Comparison of ENCODE assay signal across 21 cellular contexts in genomic region chr6:15898693-15899092, GRCh38.
DNase-seq lines count a peak whose midpoint lies in the region; ATAC-seq, FAIRE-seq and TF ChIP-seq lines count a peak whose summit lies in the region.
"Had no signal": no experiment of that assay in that cellular context is flagged by ENCODE, and none has a peak within 500 bp of the region (broad histone marks: within the 10 kb centered on the region; RNA-seq: fewer than 3 reads in every experiment).

No MANE protein-coding gene starts in this region.

- peak overlapping the region in 4 of 11 experiments; percentile 68 to 86 (median 72); a peak in 11 of 22 replicates for H3K4me2 ChIP-seq in BLaER1 treated with 17β-estradiol and CSF1 and Interleukin-3, amounts not matched to agents 10 nM and 100 nM
- H3K4me2 ChIP-seq in OCI-LY1 (ENCODE audit: low read length) (no peak overlapping the region), K562 (ENCODE audit: insufficient read depth, low read length) (no peak overlapping the region), mesenchymal stem cell (ENCODE audit: low read length, poor library complexity, severe bottlenecking) (no peak overlapping the region)
- H3K4me2 ChIP-seq: A549 had no signal

- no peak overlapping the region for H3K23ac ChIP-seq in mesenchymal stem cell (ENCODE audit: low read length in 2 of 2)

- intact Hi-C loops in K562 (cut with micrococcal nuclease) = loop anchor here (5.0 kb wide), 2 partner anchors 109 to 369 kb away; no protein-coding TSS in a partner anchor

- no peak for TF ChIP-seq CTCF in OCI-LY1 (IDR thresholded peaks at IDR 0.05; ENCODE audit: low read length)
- TF ChIP-seq CTCF in K562 (IDR thresholded peaks at IDR 0.05 in 2 of 3, conservative IDR thresholded peaks at IDR 0.05 in 1 of 3; ENCODE audit: insufficient read depth in 2 of 3, low read depth in 1 of 3, low read length in 3 of 3) = no peak

- H2BK15ac ChIP-seq in mesenchymal stem cell (ENCODE audit: low read depth, poor library complexity, severe bottlenecking) = no peak overlapping the region

- no peak overlapping the region for H3K9ac ChIP-seq in BLaER1 treated with 17β-estradiol and CSF1 and Interleukin-3, amounts not matched to agents 10 nM and 100 nM
- H3K9ac ChIP-seq in OCI-LY1 (ENCODE audit: low read length) = no peak overlapping the region
- peak overlapping the region in 1 of 2 experiments; percentile 59; a peak in 1 of 4 replicates for H3K9ac ChIP-seq in K562 (ENCODE audit: insufficient read depth in 1 of 2, low read depth in 2 of 2, low read length in 2 of 2)
- no peak overlapping the region for H3K9ac ChIP-seq in mesenchymal stem cell (ENCODE audit: low read length)
- H3K9ac ChIP-seq: GM23248 had no signal

- no peaks in the 10 kb centered on the region for H3K27me3 ChIP-seq in BLaER1 treated with 17β-estradiol and CSF1 and Interleukin-3, amounts not matched to agents 10 nM and 100 nM
- no peaks in the 10 kb centered on the region for H3K27me3 ChIP-seq in OCI-LY1 (ENCODE audit: insufficient read depth, low read length)
- H3K27me3 ChIP-seq in K562 (ENCODE audit: control insufficient read depth in 2 of 2, insufficient read depth in 2 of 2, low read length in 2 of 2) = no peaks in the 10 kb centered on the region
- no peaks in the 10 kb centered on the region for H3K27me3 ChIP-seq in mesenchymal stem cell (ENCODE audit: control insufficient read depth in 1 of 2, insufficient read depth in 1 of 2, low read length in 2 of 2)

- H4K91ac ChIP-seq in mesenchymal stem cell (ENCODE audit: low read length) = no peak overlapping the region

- CTCF ChIA-PET in K562 (lab: Yijun Ruan, JAX; ENCODE audit: low intra/inter-chr PET ratio) = no interaction called here

- 0% methylated on average over 1 of the region's 1 CpG for WGBS in K562 (ENCODE audit: insufficient coverage, low coverage, missing lambda C conversion rate)
- WGBS in mesenchymal stem cell = 0% methylated on average over 1 of the region's 1 CpG

- no peak overlapping the region for H3K4me3 ChIP-seq in BLaER1 treated with 17β-estradiol and CSF1 and Interleukin-3, amounts not matched to agents 10 nM and 100 nM
- H3K4me3 ChIP-seq in OCI-LY1 (ENCODE audit: low read depth, low read length, poor library complexity, severe bottlenecking) (no peak overlapping the region), K562 (no peak overlapping the region), mesenchymal stem cell (ENCODE audit: insufficient read depth in 1 of 2, low read depth in 1 of 2, low read length in 2 of 2) (no peak overlapping the region)
- H3K4me3 ChIP-seq: A549, GM23248, HAP-1 had no signal

- ATAC-seq in K562 (no peak), HG03354 (IDR thresholded peaks at IDR 0.05; ENCODE audit: poor library complexity, severe bottlenecking, unreplicated experiment) (no peak), HG02571 (IDR thresholded peaks at IDR 0.05; ENCODE audit: unreplicated experiment) (no peak)
- ATAC-seq: A549; CD8-positive, alpha-beta T cell had no signal

- H3K36me3 ChIP-seq in BLaER1 treated with 17β-estradiol and CSF1 and Interleukin-3, amounts not matched to agents 10 nM and 100 nM = no peaks in the 10 kb centered on the region
- H3K36me3 ChIP-seq in OCI-LY1 (ENCODE audit: insufficient read depth, low read length) (no peaks in the 10 kb centered on the region), K562 (ENCODE audit: control insufficient read depth, insufficient read depth, low read length) (no peaks in the 10 kb centered on the region), mesenchymal stem cell (ENCODE audit: control insufficient read depth in 1 of 2, insufficient read depth in 2 of 2, low read depth in 1 of 2, low read length in 2 of 2) (no peaks in the 10 kb centered on the region)
- H3K36me3 ChIP-seq: HAP-1 had no signal

- H2AK5ac ChIP-seq in mesenchymal stem cell (ENCODE audit: low read length, severe bottlenecking) = no peak overlapping the region

- no peak for TF ChIP-seq POLR2A in K562 (conservative IDR thresholded peaks at IDR 0.05)

- BruUV-seq in K562 (replicated peaks; lab: Mats Ljungman, UMichigan) = no TSS peak

- in situ Hi-C loops in K562 (cut with MboI) = no loop called here

- no peaks in the 10 kb centered on the region for H3K9me1 ChIP-seq in K562 (ENCODE audit: control insufficient read depth, insufficient read depth, low read length)

- no peak for FAIRE-seq in K562 (lab: Jason Lieb, UNC)
- FAIRE-seq: A549, G401.6, GM19239 had no signal

- no peak for TF ChIP-seq RAD21 in K562 (CRISPR knock-in tag; conservative IDR thresholded peaks at IDR 0.05 in 1 of 2, IDR thresholded peaks at IDR 0.05 in 1 of 2)

- peaks cover 14 to 38% (median 24%) of the 10 kb centered on the region in 11 experiments; a peak in 21 of 22 replicates for H3K9me3 ChIP-seq in BLaER1 treated with 17β-estradiol and CSF1 and Interleukin-3, amounts not matched to agents 10 nM and 100 nM (replicated peaks in 1 of 11)
- H3K9me3 ChIP-seq in OCI-LY1 (ENCODE audit: low read length) (no peaks in the 10 kb centered on the region), K562 (replicated peaks; ENCODE audit: control insufficient read depth, insufficient read depth, low read depth, low read length) (peaks cover 5% of the 10 kb centered on the region; the same call in 1 of the 2 replicates), mesenchymal stem cell (ENCODE audit: control insufficient read depth, low read length) (peaks cover 5% of the 10 kb centered on the region)
- H3K9me3 ChIP-seq: A549, HAP-1 had no signal

- no peak overlapping the region for H2BK120ac ChIP-seq in mesenchymal stem cell (ENCODE audit: low read depth, low read length)

- H3F3A ChIP-seq in OCI-LY1 (ENCODE audit: insufficient read depth, low read length) = no peaks in the 10 kb centered on the region; the same call in 1 of the 2 replicates

- POLR2A ChIA-PET in K562 (lab: Yijun Ruan, JAX) = interaction anchor here (0.6 to 17.2 kb wide), 4 partner anchors 16 to 367 kb away, joined by 3 to 186 read pairs (median 4); partner anchors contain the start of gene MYLIP

- H4K8ac ChIP-seq in mesenchymal stem cell (ENCODE audit: low read length) = no peak overlapping the region

- H2AFZ ChIP-seq in OCI-LY1 (ENCODE audit: low read length) = no peak overlapping the region
- H2AFZ ChIP-seq in K562 (ENCODE audit: low read depth, low read length) = peak overlapping the region; percentile 92
- H2AFZ ChIP-seq in mesenchymal stem cell (ENCODE audit: low read depth, low read length) = no peak overlapping the region
- H2AFZ ChIP-seq: GM23248 had no signal

- peak overlapping the region; percentile 28 to 90 for H2BK12ac ChIP-seq in mesenchymal stem cell (ENCODE audit: low read length in 2 of 2)

- H3K79me2 ChIP-seq in OCI-LY1 (ENCODE audit: insufficient read depth, low read length) (no peaks in the 10 kb centered on the region), K562 (ENCODE audit: control insufficient read depth, insufficient read depth, low read length) (no peaks in the 10 kb centered on the region)

- no peak for TF ChIP-seq EP300 in K562 (IDR thresholded peaks at IDR 0.05; ENCODE audit: low read length)

- peak overlapping the region; percentile 18 to 37 for H3K18ac ChIP-seq in mesenchymal stem cell (ENCODE audit: low read depth in 1 of 2, low read length in 2 of 2)

- H4K20me1 ChIP-seq in BLaER1 treated with 17β-estradiol and CSF1 and Interleukin-3, amounts not matched to agents 10 nM and 100 nM = no peaks in the 10 kb centered on the region
- H4K20me1 ChIP-seq in OCI-LY1 (ENCODE audit: insufficient read depth, low read length) (no peaks in the 10 kb centered on the region), K562 (replicated peaks; ENCODE audit: control insufficient read depth, insufficient read depth, low read length) (no peaks in the 10 kb centered on the region)

- H3K4ac ChIP-seq in mesenchymal stem cell (ENCODE audit: low read depth in 1 of 2, low read length in 2 of 2) = peak overlapping the region in 1 of 2 experiments; percentile 91

- no peak overlapping the region for H3K14ac ChIP-seq in mesenchymal stem cell (ENCODE audit: low read length in 2 of 2)

- H3K4me1 ChIP-seq in BLaER1 treated with 17β-estradiol and CSF1 and Interleukin-3, amounts not matched to agents 10 nM and 100 nM = peaks cover 58 to 98% (median 69%) of the 10 kb centered on the region in 10 experiments
- H3K4me1 ChIP-seq in OCI-LY1 (ENCODE audit: insufficient read depth, low read length, severe bottlenecking) (peaks cover 58% of the 10 kb centered on the region), K562 (replicated peaks in 1 of 2; ENCODE audit: control insufficient read depth in 2 of 2, insufficient read depth in 2 of 2, low read length in 2 of 2) (peaks cover 23 to 64% of the 10 kb centered on the region in 2 experiments), mesenchymal stem cell (ENCODE audit: control insufficient read depth, insufficient read depth, low read depth, low read length) (no peaks in the 10 kb centered on the region)
- H3K4me1 ChIP-seq: A549 had no signal

- H3K27ac ChIP-seq in BLaER1 treated with 17β-estradiol and CSF1 and Interleukin-3, amounts not matched to agents 10 nM and 100 nM = peak overlapping the region in 9 of 11 experiments; percentile 4 to 96 (median 71); a peak in 12 of 22 replicates
- H3K27ac ChIP-seq in OCI-LY1 (ENCODE audit: low read depth, low read length, poor library complexity, severe bottlenecking) (peak overlapping the region; percentile 28), K562 (ENCODE audit: extremely low read depth, low read depth, low read length) (peak overlapping the region; percentile 89), mesenchymal stem cell (ENCODE audit: low read length, poor library complexity, severe bottlenecking) (no peak overlapping the region)
- H3K27ac ChIP-seq: A549, C4-2B, GM23248 had no signal

- H3K79me1 ChIP-seq in mesenchymal stem cell (replicated peaks; ENCODE audit: low read length, poor library complexity, severe bottlenecking) = no peaks in the 10 kb centered on the region

- H2BK5ac ChIP-seq in mesenchymal stem cell (ENCODE audit: low read depth, low read length, poor library complexity, severe bottlenecking) = no peak overlapping the region

- no peaks in the 10 kb centered on the region for H3K9me2 ChIP-seq in OCI-LY1 (ENCODE audit: low read depth, low read length)

- DNase-seq in K562 (ENCODE audit: extremely low read depth in 1 of 4, low spot score in 3 of 4) = no peak
- DNase-seq in mesenchymal stem cell = no peak
- DNase-seq in iPS-NIHi11 (ENCODE audit: low spot score) = no peak
- DNase-seq in NCI-H2171 (lab: John Stamatoyannopoulos, UW) = no peak
- DNase-seq: 8988T; Caco-2; CD4-positive, CD25-positive, alpha-beta regulatory T cell; CD8-positive, alpha-beta T cell; DMS153; DND-41; GM23248; HFFc6 had no signal

TF ChIP-seq in K562, 482 proteins besides CTCF, POLR2A, EP300 and RAD21 (continues in another document):
- TF ChIP-seq GATAD2B (IDR thresholded peaks at IDR 0.05; ENCODE audit: borderline replicate concordance) (0 out of 2 replicates have a peak, but pooled peaks have one; percentile 39), CBFA2T3 (IDR thresholded peaks at IDR 0.05) (no peak), RCOR1 (IDR thresholded peaks at IDR 0.05; ENCODE audit: borderline replicate concordance in 1 of 2, low read depth in 2 of 2, low read length in 2 of 2) (peak in 1 of 2 experiments; percentile 49; a peak in 2 of 4 replicates)
